ENCODE assay signal across 9 cellular contexts in genomic region chr3:25441234-25441856, GRCh38. TPM values are rescaled to one million over a fixed set of nuclear protein-coding genes. Genes with fewer than 3 reads are reported as not detected.
DNase-seq lines count a peak whose midpoint lies in the region; ATAC-seq, FAIRE-seq and TF ChIP-seq lines count a peak whose summit lies in the region.
"Had no signal": no experiment of that assay in that cellular context is flagged by ENCODE, and none has a peak within 500 bp of the region (broad histone marks: within the 10 kb centered on the region; RNA-seq: fewer than 3 reads in every experiment).

No MANE protein-coding gene starts in this region.

- POLR2A ChIA-PET in A549 (lab: Yijun Ruan, JAX): no interaction called here

- ATAC-seq in A549: 0 out of 6 replicates have a peak, but pooled peaks of 1 of the 2 experiments have one; percentile 22
- no peak for ATAC-seq in GM21360 (IDR thresholded peaks at IDR 0.05; ENCODE audit: unreplicated experiment)

- H3K9ac ChIP-seq in kidney (ENCODE audit: low read length in 2 of 2): no peak overlapping the region

- DNase-seq in A549 (ENCODE audit: low read depth in 1 of 2, low spot score in 1 of 2): no peak
- no peak for DNase-seq in kidney
- DNase-seq in stimulated activated naive CD4-positive, alpha-beta T cell treated with Interleukin-2 at 50 U/mL for 16 hours (lab: John Stamatoyannopoulos, UW): no peak
- DNase-seq in H4 (ENCODE audit: low spot score): no peak
- DNase-seq in NCI-H2081 treated with DMSO at 0.1 percent for 48 hours (lab: John Stamatoyannopoulos, UW): no peak

- H3K9me3 ChIP-seq in A549 (no peaks in the 10 kb centered on the region; the same call in 2 of the 3 replicates), kidney (ENCODE audit: control insufficient read depth in 1 of 2, low read length in 2 of 2) (no peaks in the 10 kb centered on the region)

- WGBS in A549 (ENCODE audit: missing lambda C conversion rate): 84% methylated on average over 17 of the region's 17 CpGs

- intact Hi-C loops in kidney (cut with DNase I): no loop called here

- H3K36me3 ChIP-seq in kidney (ENCODE audit: control insufficient read depth in 1 of 2, insufficient read depth in 2 of 2, low read length in 2 of 2): no peaks in the 10 kb centered on the region

- no peak overlapping the region for H3K27ac ChIP-seq in A549
- H3K27ac ChIP-seq in kidney (ENCODE audit: low read depth in 2 of 2, low read length in 2 of 2): no peak overlapping the region

- TF ChIP-seq EP300 in A549 (IDR thresholded peaks at IDR 0.05): no peak

- FAIRE-seq in A549 (lab: Jason Lieb, UNC): no peak
- no peak for FAIRE-seq in kidney (lab: Jason Lieb, UNC)
- FAIRE-seq: TTC549 had no signal

- no peak for TF ChIP-seq POLR2A in A549 (IDR thresholded peaks at IDR 0.05; ENCODE audit: low read length)

- peak; percentile 13 to 19; a peak in 1 of 5 replicates for TF ChIP-seq RAD21 in A549 (conservative IDR thresholded peaks at IDR 0.05 in 1 of 2, IDR thresholded peaks at IDR 0.05 in 1 of 2)

- peak; percentile 73 for TF ChIP-seq CTCF in A549 (IDR thresholded peaks at IDR 0.05)
- peak; percentile 83 for TF ChIP-seq CTCF in GM12874 (IDR thresholded peaks at IDR 0.05; ENCODE audit: insufficient read depth, low read depth, low read length)
- TF ChIP-seq CTCF in WI38 (IDR thresholded peaks at IDR 0.05; ENCODE audit: low read depth, low read length): peak; percentile 63
- peak; percentile 35 for TF ChIP-seq CTCF in kidney (IDR thresholded peaks at IDR 0.05; ENCODE audit: borderline replicate concordance, extremely low read depth, insufficient read depth)

- CTCF ChIA-PET in A549 (lab: Yijun Ruan, JAX): interaction anchor here (0.6 to 3.0 kb wide), 20 partner anchors 8 to 390 kb away, joined by 3 to 20 read pairs (median 3); partner anchors contain the start of gene RARB

- no peak overlapping the region for H3K4me3 ChIP-seq in A549
- H3K4me3 ChIP-seq in WI38 (ENCODE audit: low read depth, low read length): no peak overlapping the region
- H3K4me3 ChIP-seq in kidney (ENCODE audit: low read length in 2 of 2): no peak overlapping the region

- H3K4me1 ChIP-seq in A549 (peaks cover 48% of the 10 kb centered on the region), kidney (ENCODE audit: control insufficient read depth in 1 of 2, insufficient read depth in 1 of 2, low read depth in 1 of 2, low read length in 2 of 2) (peaks cover 2 to 11% of the 10 kb centered on the region in 2 donors)

- H3K4me2 ChIP-seq in A549: no peak overlapping the region

TF ChIP-seq in A549, 52 proteins besides CTCF, POLR2A, EP300 and RAD21:
- 0 out of 2 replicates have a peak, but pooled peaks have one; percentile 36 for TF ChIP-seq KDM1A (IDR thresholded peaks at IDR 0.05; ENCODE audit: low read depth)
- peak; percentile 23; the same call in 1 of the 3 replicates for TF ChIP-seq SMC3 (IDR thresholded peaks at IDR 0.05)
- 0 out of 2 replicates have a peak, but pooled peaks have one; percentile 24 for TF ChIP-seq HOXB13 (CRISPR knock-in tag; IDR thresholded peaks at IDR 0.05; ENCODE audit: low read depth)
- no peak for TF ChIP-seq CBX8 (IDR thresholded peaks at IDR 0.05)

RNA-seq across cellular contexts. Expression of gene RARB, which starts 13.3 kb away (rescaled TPM):
- polyA plus RNA-seq in A549 (2011; rRNA removed) (30.8 and 31.9 TPM in 2 replicates), A549 (2017; fragmentation: RNase III; extraction: RNeasy Plus Mini Kit Qiagen cat#74134 plus additional on column Dnase treatment) (22.3 to 27.4 TPM (median 24.5 TPM) in 3 replicates), kidney (ENCODE audit: insufficient read depth, low read depth, low replicate concordance) (8.3 TPM)
- 7.7 and 10.3 TPM in 2 replicates for polyA plus RNA-seq in A549 (2012; cell fraction: cytosol; rRNA removed)
- polyA plus RNA-seq in A549 (2012; cell fraction: nucleus; rRNA removed): 4.9 and 10.2 TPM in 2 replicates
- polyA minus RNA-seq in A549 (2011; rRNA and poly(A)+ RNA removed): 68.1 and 68.7 TPM in 2 replicates
- total RNA-seq in kidney: 14.7 TPM
- 0.90 and 1.0 TPM in 2 replicates for total RNA-seq in H4 (2014; rRNA removed; shearing (Covaris generic))
